In genomic region chr22:22167791-22168189, GRCh38 we compare ENCODE assay signal across 8 cellular contexts.
DNase-seq lines count a peak whose midpoint lies in the region; ATAC-seq lines count a peak whose summit lies in the region.

No MANE protein-coding gene starts in this region.

- H3K9me3 ChIP-seq in CD4-positive, alpha-beta memory T cell (ENCODE audit: control insufficient read depth in 1 of 2, low read length in 2 of 2), result no peaks in the 10 kb centered on the region
- H3K9me3 ChIP-seq in T-helper 17 cell (ENCODE audit: control insufficient read depth, low read length, poor library complexity, severe bottlenecking), result peaks cover 2% of the 10 kb centered on the region

- peak overlapping the region; percentile 8 to 29 for H3K4me3 ChIP-seq in CD4-positive, alpha-beta memory T cell (ENCODE audit: low read length in 2 of 2)

- H3K36me3 ChIP-seq in CD4-positive, alpha-beta memory T cell (ENCODE audit: insufficient read depth, low read length), result no peaks in the 10 kb centered on the region

- H3K4me3 Mint-ChIP-seq in CD4-positive, alpha-beta memory T cell, result peak overlapping the region; percentile 66 to 87 (median 80)
- H3K4me3 Mint-ChIP-seq in T-helper 17 cell, result peak overlapping the region; percentile 85

- peaks cover 11% of the 10 kb centered on the region for H3K4me1 ChIP-seq in CD4-positive, alpha-beta memory T cell (ENCODE audit: insufficient read depth, low read length)

- intact Hi-C loops in CD4-positive, alpha-beta memory T cell (cut with micrococcal nuclease), result no loop called here

- no peak overlapping the region for H3K27ac ChIP-seq in CD4-positive, alpha-beta memory T cell (ENCODE audit: low read depth, low read length)

- H3K27ac Mint-ChIP-seq in CD4-positive, alpha-beta memory T cell, result peak overlapping the region in 5 of 7 donors; percentile 2 to 87 (median 46)
- peak overlapping the region; percentile 86 for H3K27ac Mint-ChIP-seq in T-helper 17 cell

- H3K27me3 ChIP-seq in CD4-positive, alpha-beta memory T cell (ENCODE audit: insufficient read depth, low read length), result no peaks in the 10 kb centered on the region

- peaks cover 0 to 2% (median 0%) of the 10 kb centered on the region in 8 donors for H3K9me3 Mint-ChIP-seq in CD4-positive, alpha-beta memory T cell

- POLR2A ChIA-PET in CD4-positive, alpha-beta memory T cell (lab: Charles Lee; ENCODE audit: partially characterized antibody), result interaction anchor here (1.5 kb wide), 1 partner anchor 10 kb away, joined by 3 read pairs; no protein-coding TSS in a partner anchor

- ATAC-seq in GM19043 (IDR thresholded peaks at IDR 0.05; ENCODE audit: low read depth, unreplicated experiment) (peak; percentile 83), HG03103 (IDR thresholded peaks at IDR 0.05; ENCODE audit: low read depth, unreplicated experiment) (peak; percentile 70), T-helper 17 cell (peak; percentile 82)

- DNase-seq in CD4-positive, alpha-beta memory T cell, result no peak
- DNase-seq in T-helper 17 cell (no peak), inferior parietal cortex (ENCODE audit: extremely low spot score) (no peak), NCI-H446 (lab: John Stamatoyannopoulos, UW) (no peak), middle frontal gyrus (ENCODE audit: extremely low spot score, low spot score) (no peak)
- DNase-seq in stimulated activated naive CD4-positive, alpha-beta T cell (lab: John Stamatoyannopoulos, UW), result no peak

- no peaks in the 10 kb centered on the region for H3K36me3 Mint-ChIP-seq in CD4-positive, alpha-beta memory T cell
- H3K36me3 Mint-ChIP-seq in T-helper 17 cell (ENCODE audit: low read depth), result peaks cover 3% of the 10 kb centered on the region

- peaks cover 6 to 10% of the 10 kb centered on the region in 2 donors for H3K27me3 Mint-ChIP-seq in CD4-positive, alpha-beta memory T cell
- H3K27me3 Mint-ChIP-seq in T-helper 17 cell, result peaks cover 12% of the 10 kb centered on the region

- CTCF ChIA-PET in CD4-positive, alpha-beta memory T cell (lab: Charles Lee; ENCODE audit: partially characterized antibody), result interaction anchor here (1.1 to 1.4 kb wide), 2 partner anchors 10 to 13 kb away, joined by 3 read pairs; no protein-coding TSS in a partner anchor

- H3K4me1 Mint-ChIP-seq in CD4-positive, alpha-beta memory T cell, result peaks cover 13 to 24% (median 14%) of the 10 kb centered on the region in 4 donors
- H3K4me1 Mint-ChIP-seq in T-helper 17 cell, result peaks cover 13% of the 10 kb centered on the region
